7 cellular contexts compared by ENCODE assay signal in the genomic region with DNA sequence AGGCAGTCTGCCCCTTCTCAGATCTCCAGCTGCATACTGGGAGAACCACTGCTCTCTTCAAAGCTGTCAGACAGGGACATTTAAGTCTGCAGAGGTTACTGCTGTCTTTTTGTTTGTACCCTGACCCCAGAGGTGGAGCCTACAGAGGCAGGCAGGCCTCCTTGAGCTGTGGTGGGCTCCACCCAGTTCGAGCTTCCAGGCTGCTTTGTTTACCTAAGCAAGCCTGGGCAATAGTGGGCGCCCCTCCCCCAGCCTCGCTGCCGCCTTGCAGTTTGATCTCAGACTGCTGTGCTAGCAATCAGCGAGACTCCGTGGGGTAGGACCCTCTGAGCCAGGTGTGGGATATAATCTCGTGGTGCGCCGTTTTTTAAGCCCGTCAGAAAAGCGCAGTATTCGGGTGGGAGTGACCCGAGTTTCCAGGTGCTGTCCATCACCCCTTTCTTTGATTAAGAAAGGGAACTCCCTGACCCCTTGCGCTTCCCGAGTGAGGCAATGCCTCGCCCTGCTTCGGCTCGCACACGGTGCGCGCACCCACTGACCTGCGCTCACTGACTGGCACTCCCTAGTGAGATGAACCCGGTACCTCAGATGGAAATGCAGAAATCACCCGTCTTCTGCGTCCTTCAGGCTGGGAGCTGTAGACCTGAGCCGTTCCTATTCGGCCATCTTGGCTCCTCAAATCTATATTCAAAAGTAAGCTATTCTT.
A peak's percentile ranks its signal among the peaks of the same experiment; 100 is the strongest.
DNase-seq lines count a peak whose midpoint lies in the region; TF ChIP-seq lines count a peak whose summit lies in the region.
"Not testable (repeated sequence)": the region's sequence is repeated elsewhere in the genome, so short reads cannot be mapped to it uniquely, and the experiment has no call there.

No MANE protein-coding gene starts in this region.

- H4K91ac ChIP-seq in H9 (ENCODE audit: insufficient read length, low read depth, low read length), result not testable (repeated sequence)
- peak overlapping the region; percentile 14 for H4K91ac ChIP-seq in trophoblast cell (ENCODE audit: low read depth, low read length)

- H3K9ac ChIP-seq in H9 (ENCODE audit: extremely low read depth, insufficient read length, low read length) (peak overlapping the region; percentile 48), endodermal cell (ENCODE audit: extremely low read depth, low read length, poor library complexity, severe bottlenecking) (peak overlapping the region; percentile 52), iPS-18a (ENCODE audit: low read length) (peak overlapping the region; percentile 84)
- not testable (repeated sequence) for H3K9ac ChIP-seq in trophoblast cell (ENCODE audit: low read length)

- H3K27me3 Mint-ChIP-seq in H9 (ENCODE audit: low read depth); endodermal cell (ENCODE audit: insufficient read depth): not testable (repeated sequence)

- H3K9me3 ChIP-seq in H9 (ENCODE audit: control insufficient read depth, low read depth, low read length); endodermal cell (ENCODE audit: control insufficient read depth, low read length); iPS-18a (ENCODE audit: control insufficient read depth, low read depth, low read length); trophoblast cell (ENCODE audit: insufficient read depth, low read depth, low read length): not testable (repeated sequence)

- not testable (repeated sequence) for H3K27ac ChIP-seq in H9 (ENCODE audit: insufficient read length, low read depth, low read length); trophoblast cell (ENCODE audit: low read depth, low read length)
- H3K27ac ChIP-seq in endodermal cell (ENCODE audit: low read depth, low read length) (peak overlapping the region; percentile 38), iPS-18a (ENCODE audit: low read length) (peak overlapping the region; percentile 56)

- H3K56ac ChIP-seq in H9 (ENCODE audit: insufficient read length, low read depth, low read length), result not testable (repeated sequence)

- not testable (repeated sequence) for H4K20me1 ChIP-seq in H9 (ENCODE audit: control insufficient read depth, insufficient read depth, insufficient read length)

- H3K4me3 ChIP-seq in endodermal cell (ENCODE audit: low read length) (peak overlapping the region; percentile 81), iPS-18a (ENCODE audit: low read length) (peak overlapping the region; percentile 83), trophoblast cell (ENCODE audit: low read depth, low read length) (peak overlapping the region; percentile 64)

- not testable (repeated sequence) for H3T11ph ChIP-seq in H9 (ENCODE audit: low read length)

- H3K4me1 ChIP-seq in H9 (ENCODE audit: insufficient read depth, low read length); endodermal cell (ENCODE audit: control insufficient read depth, insufficient read depth, low read length); iPS-18a (ENCODE audit: control insufficient read depth, low read depth, low read length); trophoblast cell (ENCODE audit: control insufficient read depth in 1 of 2, insufficient read depth in 2 of 2, low read length in 2 of 2): not testable (repeated sequence)

- not testable (repeated sequence) for H3K36me3 ChIP-seq in endodermal cell (ENCODE audit: control insufficient read depth, insufficient read depth, low read length); iPS-18a (ENCODE audit: control insufficient read depth, low read depth, low read length); trophoblast cell (ENCODE audit: control insufficient read depth in 1 of 2, insufficient read depth in 2 of 2, low read length in 2 of 2)

- H3K23ac ChIP-seq in H9 (ENCODE audit: insufficient read length, low read depth, low read length); trophoblast cell (ENCODE audit: low read length): not testable (repeated sequence)

- not testable (repeated sequence) for H2BK12ac ChIP-seq in H9 (ENCODE audit: insufficient read length, low read depth, low read length); trophoblast cell (ENCODE audit: low read length)

- DNase-seq in H9, endodermal cell, trophoblast cell: not testable (repeated sequence)
- DNase-seq in NCI-H146 (lab: John Stamatoyannopoulos, UW), result peak; percentile 33
- DNase-seq in SHP77 (lab: John Stamatoyannopoulos, UW), result peak; percentile 7 to 16
- DNase-seq in mucosa of gallbladder (ENCODE audit: low spot score), result peak; percentile 43

- not testable (repeated sequence) for H2BK5ac ChIP-seq in H9 (ENCODE audit: insufficient read length, low read length); trophoblast cell (ENCODE audit: low read depth, low read length, poor library complexity)

- H2BK15ac ChIP-seq in H9 (ENCODE audit: low read depth, low read length), result not testable (repeated sequence)

- H3K27me3 ChIP-seq in H9 (ENCODE audit: insufficient read depth, low read length); endodermal cell (ENCODE audit: control insufficient read depth, insufficient read depth, low read length, poor library complexity, severe bottlenecking); iPS-18a (ENCODE audit: control insufficient read depth, insufficient read depth, low read length); trophoblast cell (ENCODE audit: insufficient read depth, low read length): not testable (repeated sequence)

- not testable (repeated sequence) for TF ChIP-seq CTCF in H9 (conservative IDR thresholded peaks at IDR 0.05); endodermal cell (conservative IDR thresholded peaks at IDR 0.05)

- not testable (repeated sequence) for H3K79me1 ChIP-seq in H9 (ENCODE audit: insufficient read depth, low read depth, low read length, poor library complexity, severe bottlenecking); trophoblast cell (ENCODE audit: low read length)

- H4K5ac ChIP-seq in H9 (ENCODE audit: insufficient read length, low read depth, low read length), result not testable (repeated sequence)

- H2AK5ac ChIP-seq in H9 (ENCODE audit: insufficient read length, low read length); trophoblast cell (ENCODE audit: low read length): not testable (repeated sequence)

- peaks cover 17 to 19% of the 10 kb centered on the region in 2 experiments for H3K4me1 Mint-ChIP-seq in H9
- H3K4me1 Mint-ChIP-seq in endodermal cell, result peaks cover 16% of the 10 kb centered on the region

- not testable (repeated sequence) for H3K79me2 ChIP-seq in H9 (ENCODE audit: insufficient read depth, low read length); trophoblast cell (ENCODE audit: control insufficient read depth, insufficient read depth, low read length, poor library complexity)

- not testable (repeated sequence) for H2BK120ac ChIP-seq in H9 (ENCODE audit: low read depth, low read length, poor library complexity, severe bottlenecking); trophoblast cell (ENCODE audit: insufficient read depth, low read length, poor library complexity)

- WGBS in H9 (ENCODE audit: extremely low coverage, insufficient read length, low lambda C conversion rate), result no CpG with 5 or more reads among the region's 27 CpGs
- WGBS in endodermal cell (ENCODE audit: insufficient coverage in 1 of 2, insufficient read length in 1 of 2), 2 experiments, result 8 to 35% methylated on average over 4 to 26 of the region's 27 CpGs
- WGBS in trophoblast cell (ENCODE audit: extremely low coverage, insufficient coverage, insufficient read length), result no CpG with 5 or more reads among the region's 27 CpGs

- not testable (repeated sequence) for H2AFZ ChIP-seq in H9 (ENCODE audit: low read length); trophoblast cell (ENCODE audit: insufficient read depth, low read length, poor library complexity)

- H3K14ac ChIP-seq in H9 (ENCODE audit: insufficient read depth, low read length); trophoblast cell (ENCODE audit: low read length): not testable (repeated sequence)

- not testable (repeated sequence) for H3K9me3 Mint-ChIP-seq in H9
- H3K9me3 Mint-ChIP-seq in endodermal cell, result peaks cover 18% of the 10 kb centered on the region

- H4K8ac ChIP-seq in H9 (replicated peaks; ENCODE audit: insufficient read length, low read depth, low read length), result not testable (repeated sequence)
- H4K8ac ChIP-seq in trophoblast cell (ENCODE audit: low read depth, low read length), result peak overlapping the region; percentile 73

- not testable (repeated sequence) for H3K4ac ChIP-seq in H9 (ENCODE audit: low read depth, low read length); trophoblast cell (ENCODE audit: low read depth, low read length)

- H3K27ac Mint-ChIP-seq in H9 (peak overlapping the region; percentile 98 to 99 (median 99)), endodermal cell (peak overlapping the region; percentile 99)

- not testable (repeated sequence) for H2BK20ac ChIP-seq in H9 (ENCODE audit: low read depth, low read length, poor library complexity, severe bottlenecking)

- H3K4me2 ChIP-seq in H9 (ENCODE audit: insufficient read depth, insufficient read length, low read length) (peak overlapping the region; percentile 14), trophoblast cell (ENCODE audit: low read length) (peak overlapping the region; percentile 69)

- H3K18ac ChIP-seq in H9 (ENCODE audit: insufficient read length, low read depth, low read length); trophoblast cell (ENCODE audit: low read length): not testable (repeated sequence)

- H3K23me2 ChIP-seq in H9 (ENCODE audit: insufficient read length, low read depth, low read length, poor library complexity, severe bottlenecking), result not testable (repeated sequence)

- not testable (repeated sequence) for H4K12ac ChIP-seq in trophoblast cell (ENCODE audit: low read depth, low read length)

- H3K4me3 Mint-ChIP-seq in H9 (peak overlapping the region; percentile 92 to 96), endodermal cell (peak overlapping the region; percentile 82)

- H3K36me3 Mint-ChIP-seq in H9 (ENCODE audit: insufficient read depth in 1 of 3, low read depth in 3 of 3), result peaks cover 8 to 21% (median 10%) of the 10 kb centered on the region in 3 experiments; a peak in 6 of 7 replicates
- H3K36me3 Mint-ChIP-seq in endodermal cell (ENCODE audit: low read depth), result peaks cover 14% of the 10 kb centered on the region
